In the genomic region with DNA sequence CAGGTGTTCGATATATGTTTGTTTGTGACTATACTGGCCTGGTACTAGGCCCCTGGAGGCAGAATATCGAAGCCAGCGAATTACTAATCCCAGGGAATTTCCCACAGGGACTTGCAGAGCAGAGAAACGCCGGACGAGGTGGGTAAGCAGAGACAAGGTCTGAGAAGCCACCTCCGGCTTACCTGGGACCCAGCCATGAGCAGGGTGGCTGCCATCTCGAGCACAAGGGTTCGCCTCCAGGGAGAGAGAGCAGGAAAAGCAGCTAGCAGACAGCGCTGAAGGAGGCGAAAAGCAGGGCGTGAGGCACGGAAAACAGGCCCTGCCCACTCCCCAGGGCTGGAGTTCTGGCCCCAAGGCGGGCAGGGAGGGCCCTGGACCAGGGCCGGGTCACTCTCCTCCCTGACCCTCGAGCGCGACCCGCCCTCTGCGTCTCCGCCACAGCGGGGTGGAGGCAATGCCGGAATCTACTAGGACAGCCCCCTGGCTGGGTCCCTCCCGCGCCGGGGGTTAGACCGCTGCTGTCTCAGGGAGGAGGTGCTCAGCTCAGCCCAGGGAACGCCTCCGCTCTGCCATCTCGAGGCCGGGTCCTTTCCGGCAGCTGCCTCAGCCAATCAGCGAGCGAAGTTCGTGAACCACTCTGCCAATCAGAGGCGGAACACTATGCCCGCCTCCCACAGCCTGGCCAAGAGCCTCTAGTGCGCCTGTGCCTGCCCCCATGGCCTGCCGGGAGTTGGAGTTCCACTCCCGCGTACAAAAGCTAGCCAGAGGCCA, we compare ENCODE assay signal across 8 cellular contexts. TPM values are rescaled to one million over a fixed set of nuclear protein-coding genes. Genes with fewer than 3 reads are reported as not detected.
DNase-seq lines count a peak whose midpoint lies in the region; ATAC-seq and TF ChIP-seq lines count a peak whose summit lies in the region.

No MANE protein-coding gene starts in this region.

- peaks cover 18% of the 10 kb centered on the region for H3K4me1 ChIP-seq in GM23338 (ENCODE audit: insufficient read depth)

- 0 out of 2 replicates have a peak, but pooled peaks cover 6% of the 10 kb centered on the region for H3K36me3 ChIP-seq in GM23338 (ENCODE audit: insufficient read depth)

- peaks cover 29% of the 10 kb centered on the region for H3K4me1 Mint-ChIP-seq in GM23338
- H3K4me1 Mint-ChIP-seq in naive B cell = peaks cover 23 to 42% (median 28%) of the 10 kb centered on the region in 3 donors
- peaks cover 39% of the 10 kb centered on the region for H3K4me1 Mint-ChIP-seq in stimulated activated effector memory CD8-positive, alpha-beta T cell treated with anti-CD3 and anti-CD28 coated beads, Interleukin-12 subunit alpha, Interleukin-12 subunit beta, amount 100 ng/mL, for 72 hours

- H3K4me3 Mint-ChIP-seq in GM23338 = peak overlapping the region; percentile 89
- peak overlapping the region; percentile 95 to 99 (median 99) for H3K4me3 Mint-ChIP-seq in naive B cell
- H3K4me3 Mint-ChIP-seq in stimulated activated effector memory CD8-positive, alpha-beta T cell treated with anti-CD3 and anti-CD28 coated beads, Interleukin-12 subunit alpha, Interleukin-12 subunit beta, amount 100 ng/mL, for 72 hours = peak overlapping the region; percentile 92

- H3K36me3 Mint-ChIP-seq in GM23338 (ENCODE audit: low read depth) (peaks cover 17% of the 10 kb centered on the region), naive B cell (peaks cover 2 to 3% of the 10 kb centered on the region in 2 donors)
- H3K36me3 Mint-ChIP-seq in stimulated activated effector memory CD8-positive, alpha-beta T cell treated with anti-CD3 and anti-CD28 coated beads, Interleukin-12 subunit alpha, Interleukin-12 subunit beta, amount 100 ng/mL, for 72 hours = peaks cover 46% of the 10 kb centered on the region

- peaks cover 20% of the 10 kb centered on the region; the same call in 1 of the 2 replicates for H3F3A ChIP-seq in GM23338 (replicated peaks; ENCODE audit: low read depth)

- H3K4me2 ChIP-seq in GM23338 = peak overlapping the region; percentile 98

- H4K20me1 ChIP-seq in GM23338 (replicated peaks; ENCODE audit: insufficient read depth) = peaks cover 34% of the 10 kb centered on the region

- H3K27me3 Mint-ChIP-seq in GM23338 (ENCODE audit: insufficient read depth, low read depth, poor library complexity) (peaks cover 95% of the 10 kb centered on the region), naive B cell (no peaks in the 10 kb centered on the region)

- H3K79me2 ChIP-seq in GM23338 (replicated peaks; ENCODE audit: insufficient read depth) = no peaks in the 10 kb centered on the region

- peak; percentile 88 for ATAC-seq in GM23338
- ATAC-seq in naive B cell (ENCODE audit: low read depth in 2 of 2) = peak; percentile 87 to 88
- peak; percentile 96 for ATAC-seq in stimulated activated effector memory CD8-positive, alpha-beta T cell treated with anti-CD3 and anti-CD28 coated beads, Interleukin-12 subunit alpha, Interleukin-12 subunit beta, amount 100 ng/mL, for 72 hours

- H3K4me3 ChIP-seq in GM23338 = peak overlapping the region; percentile 93

- peaks cover 90% of the 10 kb centered on the region for H3K27me3 ChIP-seq in GM23338 (ENCODE audit: insufficient read depth)

- H2AFZ ChIP-seq in GM23338 = peak overlapping the region; percentile 99

- H3K27ac ChIP-seq in GM23338 (ENCODE audit: low read depth) = no peak overlapping the region

- H3K27ac Mint-ChIP-seq in GM23338 (peak overlapping the region; percentile 95), naive B cell (peak overlapping the region; percentile 91 to 99 (median 98))
- H3K27ac Mint-ChIP-seq in stimulated activated effector memory CD8-positive, alpha-beta T cell treated with anti-CD3 and anti-CD28 coated beads, Interleukin-12 subunit alpha, Interleukin-12 subunit beta, amount 100 ng/mL, for 72 hours = peak overlapping the region; percentile 96

- TF ChIP-seq CTCF in GM23338 (conservative IDR thresholded peaks at IDR 0.05; ENCODE audit: low read depth in 2 of 2) = no peak

- peak; percentile 100 for DNase-seq in Daoy (ENCODE audit: low read depth)
- DNase-seq in GM23338 (ENCODE audit: low spot score) = peak; percentile 99
- peak; percentile 99 for DNase-seq in Kasumi-1 (lab: John Stamatoyannopoulos, UW)
- DNase-seq in RKO (ENCODE audit: low spot score) = peak; percentile 99
- peak; percentile 94 to 97 for DNase-seq in activated T-helper 1 cell treated with anti-CD3 and anti-CD28 coated beads, Interleukin-2, amount 50 U/mL, for 16 hours (ENCODE audit: low read depth in 1 of 2, low spot score in 1 of 2)
- peak; percentile 99 for DNase-seq in fibroblast of gingiva (ENCODE audit: low read depth)
- peak; percentile 96 for DNase-seq in naive B cell
- DNase-seq in stimulated activated effector memory CD8-positive, alpha-beta T cell treated with anti-CD3 and anti-CD28 coated beads, Interleukin-12 subunit alpha, Interleukin-12 subunit beta, amount 100 ng/mL, for 72 hours (ENCODE audit: low spot score in 2 of 2) = peak; percentile 90 to 97

- no peaks in the 10 kb centered on the region for H3K9me2 ChIP-seq in GM23338 (ENCODE audit: insufficient read depth)

- H3K9me3 Mint-ChIP-seq in GM23338 = peaks cover 28% of the 10 kb centered on the region
- peaks cover 0 to 11% (median 6%) of the 10 kb centered on the region in 7 donors for H3K9me3 Mint-ChIP-seq in naive B cell
- peaks cover under 1% of the 10 kb centered on the region for H3K9me3 Mint-ChIP-seq in stimulated activated effector memory CD8-positive, alpha-beta T cell treated with anti-CD3 and anti-CD28 coated beads, Interleukin-12 subunit alpha, Interleukin-12 subunit beta, amount 100 ng/mL, for 72 hours

TF ChIP-seq in GM23338, 12 proteins besides CTCF, POLR2A, EP300 and RAD21 (continues in another document):
- TF ChIP-seq, protein P1, sequence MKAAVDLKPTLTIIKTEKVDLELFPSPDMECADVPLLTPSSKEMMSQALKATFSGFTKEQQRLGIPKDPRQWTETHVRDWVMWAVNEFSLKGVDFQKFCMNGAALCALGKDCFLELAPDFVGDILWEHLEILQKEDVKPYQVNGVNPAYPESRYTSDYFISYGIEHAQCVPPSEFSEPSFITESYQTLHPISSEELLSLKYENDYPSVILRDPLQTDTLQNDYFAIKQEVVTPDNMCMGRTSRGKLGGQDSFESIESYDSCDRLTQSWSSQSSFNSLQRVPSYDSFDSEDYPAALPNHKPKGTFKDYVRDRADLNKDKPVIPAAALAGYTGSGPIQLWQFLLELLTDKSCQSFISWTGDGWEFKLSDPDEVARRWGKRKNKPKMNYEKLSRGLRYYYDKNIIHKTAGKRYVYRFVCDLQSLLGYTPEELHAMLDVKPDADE (IDR thresholded peaks at IDR 0.05) = peak; percentile 41; the same call in 1 of the 2 replicates
- TF ChIP-seq ZNF331 (CRISPR knock-in tag; IDR thresholded peaks at IDR 0.05; ENCODE audit: low read depth) = no peak

RNA-seq across cellular contexts. Expression of a gene that starts 1.7 kb away (rescaled TPM):
- total RNA-seq in Daoy (2014; rRNA removed; shearing (Covaris generic)) = 9.4 and 12.9 TPM in 2 replicates
- 1.0 and 2.2 TPM in 2 replicates for total RNA-seq in GM23338 (2014; rRNA removed; shearing (Covaris generic))
- polyA plus RNA-seq in GM23338 (2016; fragmentation: Nextera tagmentation; extraction: Ambion mirVana) (0.23 and 0.33 TPM in 2 replicates), naive B cell (ENCODE audit: low read depth in 6 of 6) (1 to 10 TPM in 5 of 6 donors, not detected in 1; 1.5 to 4.4 (median 2.3) TPM)

RNA-seq across cellular contexts. Expression of a gene that starts 23.9 kb away (rescaled TPM):
- total RNA-seq in Daoy (2014; rRNA removed; shearing (Covaris generic)) = 196 and 221 TPM in 2 replicates
- total RNA-seq in GM23338 (2014; rRNA removed; shearing (Covaris generic)) = 147 and 169 TPM in 2 replicates
- 183 and 200 TPM in 2 replicates for polyA plus RNA-seq in GM23338 (2016; fragmentation: Nextera tagmentation; extraction: Ambion mirVana)
- 100 to 1,000 TPM; 187 to 238 (median 208) TPM for polyA plus RNA-seq in naive B cell (ENCODE audit: low read depth in 6 of 6)

RNA-seq across cellular contexts. Expression of a gene that starts 56.6 kb away (rescaled TPM):
- 1.7 and 4.3 TPM in 2 replicates for total RNA-seq in Daoy (2014; rRNA removed; shearing (Covaris generic))
- total RNA-seq in GM23338 (2014; rRNA removed; shearing (Covaris generic)) = not detected in 2 replicates
- polyA plus RNA-seq in GM23338 (2016; fragmentation: Nextera tagmentation; extraction: Ambion mirVana) (0.19 TPM in 1 of 2 replicates, not detected in the other), naive B cell (ENCODE audit: low read depth in 6 of 6) (not detected)
